1 cellular context compared by ENCODE assay signal in the genomic region with DNA sequence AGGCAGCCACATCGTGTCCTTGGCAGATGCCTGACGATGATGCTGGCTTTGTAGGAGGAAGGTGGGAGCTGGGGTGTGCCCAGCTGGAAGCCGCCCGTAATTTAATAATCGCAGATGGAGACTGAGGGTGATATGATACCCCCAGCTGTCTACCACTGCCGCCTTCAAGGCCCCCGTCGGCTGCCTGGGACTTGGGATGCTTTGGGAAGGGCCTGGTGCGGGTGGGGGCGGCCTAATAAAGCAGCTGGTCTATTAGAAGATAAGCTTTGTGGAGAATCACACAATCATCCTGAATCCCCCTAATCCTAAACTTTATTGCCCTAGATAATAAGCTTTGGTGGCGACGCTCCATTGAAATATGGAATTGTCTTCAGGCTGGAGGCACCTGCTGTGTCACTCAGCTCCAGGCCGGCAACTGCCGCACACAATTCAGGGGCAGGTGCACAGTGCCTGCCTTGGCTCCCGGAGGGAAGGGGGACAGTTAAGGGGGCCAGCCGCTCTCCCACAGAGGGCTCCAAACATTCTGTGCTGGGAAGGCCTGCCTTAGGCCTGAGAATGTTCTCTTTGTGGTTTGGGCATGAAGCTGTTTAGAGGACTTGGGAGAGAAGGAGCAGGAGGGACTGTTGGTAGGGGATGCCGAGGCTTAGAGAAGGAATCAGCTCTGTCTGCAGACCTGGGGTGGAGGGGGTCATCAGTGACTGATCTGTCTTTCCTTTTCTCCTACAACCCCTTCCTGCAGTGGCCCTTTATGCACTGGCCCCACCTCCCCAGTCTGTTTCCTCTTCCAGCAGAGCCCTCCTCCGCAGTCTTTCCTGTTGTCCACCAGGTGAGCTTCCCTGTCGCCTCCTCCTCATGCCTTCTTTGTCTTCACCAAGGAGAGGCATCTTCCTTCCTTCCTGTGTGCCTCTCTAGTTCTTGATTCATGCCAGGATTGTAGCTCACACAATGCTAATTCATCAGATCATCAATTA.
TF ChIP-seq lines count a peak whose summit lies in the region.

No MANE protein-coding gene starts in this region.

TF ChIP-seq in GM23338, 12 proteins besides CTCF, POLR2A, EP300 and RAD21:
- TF ChIP-seq JUNB (IDR thresholded peaks at IDR 0.05; ENCODE audit: unreplicated experiment) (no peak), ZNF331 (CRISPR knock-in tag; IDR thresholded peaks at IDR 0.05; ENCODE audit: low read depth) (no peak), NANOG (IDR thresholded peaks at IDR 0.05; ENCODE audit: borderline replicate concordance) (no peak), ZNF114 (CRISPR knock-in tag; IDR thresholded peaks at IDR 0.05) (no peak), CREB1 (CRISPR knock-in tag; IDR thresholded peaks at IDR 0.05; ENCODE audit: low read depth) (no peak), POLR2AphosphoS5 (IDR thresholded peaks at IDR 0.05; ENCODE audit: low read depth) (no peak)
- TF ChIP-seq, protein P1, sequence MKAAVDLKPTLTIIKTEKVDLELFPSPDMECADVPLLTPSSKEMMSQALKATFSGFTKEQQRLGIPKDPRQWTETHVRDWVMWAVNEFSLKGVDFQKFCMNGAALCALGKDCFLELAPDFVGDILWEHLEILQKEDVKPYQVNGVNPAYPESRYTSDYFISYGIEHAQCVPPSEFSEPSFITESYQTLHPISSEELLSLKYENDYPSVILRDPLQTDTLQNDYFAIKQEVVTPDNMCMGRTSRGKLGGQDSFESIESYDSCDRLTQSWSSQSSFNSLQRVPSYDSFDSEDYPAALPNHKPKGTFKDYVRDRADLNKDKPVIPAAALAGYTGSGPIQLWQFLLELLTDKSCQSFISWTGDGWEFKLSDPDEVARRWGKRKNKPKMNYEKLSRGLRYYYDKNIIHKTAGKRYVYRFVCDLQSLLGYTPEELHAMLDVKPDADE (IDR thresholded peaks at IDR 0.05), result no peak
